Comparison of ENCODE assay signal across 2 cellular contexts in genomic region chr4:121900132-121900983, GRCh38.
TF ChIP-seq lines count a peak whose summit lies in the region.

No MANE protein-coding gene starts in this region.

TF ChIP-seq in HEK293T, 16 proteins besides CTCF, POLR2A, EP300 and RAD21 (continued from another document):
- TF ChIP-seq, protein P1, sequence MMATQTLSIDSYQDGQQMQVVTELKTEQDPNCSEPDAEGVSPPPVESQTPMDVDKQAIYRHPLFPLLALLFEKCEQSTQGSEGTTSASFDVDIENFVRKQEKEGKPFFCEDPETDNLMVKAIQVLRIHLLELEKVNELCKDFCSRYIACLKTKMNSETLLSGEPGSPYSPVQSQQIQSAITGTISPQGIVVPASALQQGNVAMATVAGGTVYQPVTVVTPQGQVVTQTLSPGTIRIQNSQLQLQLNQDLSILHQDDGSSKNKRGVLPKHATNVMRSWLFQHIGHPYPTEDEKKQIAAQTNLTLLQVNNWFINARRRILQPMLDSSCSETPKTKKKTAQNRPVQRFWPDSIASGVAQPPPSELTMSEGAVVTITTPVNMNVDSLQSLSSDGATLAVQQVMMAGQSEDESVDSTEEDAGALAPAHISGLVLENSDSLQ (IDR thresholded peaks at IDR 0.05): no peak
TF ChIP-seq in HEK293T: peak in this region for 0.

TF ChIP-seq in GM12878, 131 proteins besides CTCF, POLR2A, EP300 and RAD21 (continued from another document):
- TF ChIP-seq YY1 (IDR thresholded peaks at IDR 0.05; ENCODE audit: low read depth, low read length): 0 out of 2 replicates have a peak, but pooled peaks have one; percentile 22
